In genomic region chr4:18166925-18167324, GRCh38 we compare ENCODE assay signal across 5 cellular contexts.
"Had no signal": no experiment of that assay in that cellular context is flagged by ENCODE, and none has a peak within 500 bp of the region (broad histone marks: within the 10 kb centered on the region; RNA-seq: fewer than 3 reads in every experiment).

No MANE protein-coding gene starts in this region.

- DNase-seq: IMR-90, KBM-7 had no signal

- FAIRE-seq: HepG2, HTR-8/SVneo had no signal

- ATAC-seq: HepG2 had no signal

- H3K27ac ChIP-seq: HL-60 had no signal
